ENCODE assay signal across 1 cellular context in genomic region chr1:151047591-151047924, GRCh38.
TF ChIP-seq lines count a peak whose summit lies in the region.

C1orf56 (plus strand) TSS chr1:151047751; CDS start chr1:151047848, 97 bp downstream.

TF ChIP-seq in K562, 482 proteins besides CTCF, POLR2A, EP300 and RAD21 (continued from another document):
- TF ChIP-seq MXD1 (CRISPR knock-in tag; IDR thresholded peaks at IDR 0.05; ENCODE audit: borderline replicate concordance, poor library complexity, severe bottlenecking) (no peak), HNRNPH1 (optimal IDR thresholded peaks at IDR 0.05; ENCODE audit: low read depth, low read length) (no peak), HMGN3 (IDR thresholded peaks at IDR 0.05; ENCODE audit: borderline replicate concordance, extremely low read depth, insufficient read length, low read depth, low read length) (peak; percentile 30), CCNT2 (IDR thresholded peaks at IDR 0.05; ENCODE audit: borderline replicate concordance, extremely low read depth, insufficient read length, low read depth, low read length) (peak; percentile 28), RREB1 (CRISPR knock-in tag; IDR thresholded peaks at IDR 0.05) (no peak), ZFX (CRISPR knock-in tag; IDR thresholded peaks at IDR 0.05) (0 out of 2 replicates have a peak, but pooled peaks have one; percentile 76), PHF8 (IDR thresholded peaks at IDR 0.05; ENCODE audit: borderline replicate concordance, low read length) (0 out of 2 replicates have a peak, but pooled peaks have one; percentile 40)
